Comparison of ENCODE assay signal across 10 cellular contexts in genomic region chr6:90425161-90425641, GRCh38.
DNase-seq lines count a peak whose midpoint lies in the region; ATAC-seq lines count a peak whose summit lies in the region.
"Had no signal": no experiment of that assay in that cellular context is flagged by ENCODE, and none has a peak within 500 bp of the region (broad histone marks: within the 10 kb centered on the region; RNA-seq: fewer than 3 reads in every experiment).

No MANE protein-coding gene starts in this region.

- ATAC-seq in GM18498 (IDR thresholded peaks at IDR 0.05; ENCODE audit: unreplicated experiment) (peak; percentile 98), GM21360 (IDR thresholded peaks at IDR 0.05; ENCODE audit: unreplicated experiment) (peak; percentile 97), HG03175 (IDR thresholded peaks at IDR 0.05; ENCODE audit: unreplicated experiment) (peak; percentile 96)

- no peak for DNase-seq in activated naive CD8-positive, alpha-beta T cell treated with anti-CD3 and anti-CD28 coated beads for 36 hours
- DNase-seq in NCI-H69 (lab: John Stamatoyannopoulos, UW) = no peak
- no peak for DNase-seq in HT-29 (ENCODE audit: low spot score)
- DNase-seq in middle frontal gyrus (ENCODE audit: extremely low spot score, low spot score) = no peak
- DNase-seq in NCI-H2081 treated with DMSO at 0.1 percent for 48 hours (lab: John Stamatoyannopoulos, UW) = no peak
- DNase-seq: left ventricle myocardium inferior, NCI-H1092 treated with DMSO at 0.1 percent for 48 hours had no signal

- H3K27ac Mint-ChIP-seq in activated naive CD8-positive, alpha-beta T cell treated with anti-CD3 and anti-CD28 coated beads for 36 hours = peak overlapping the region; percentile 94

- peak overlapping the region; percentile 38 for H3K4me3 Mint-ChIP-seq in activated naive CD8-positive, alpha-beta T cell treated with anti-CD3 and anti-CD28 coated beads for 36 hours

- H3K27me3 Mint-ChIP-seq in activated naive CD8-positive, alpha-beta T cell treated with anti-CD3 and anti-CD28 coated beads for 36 hours = no peaks in the 10 kb centered on the region

- peaks cover 17% of the 10 kb centered on the region for H3K4me1 Mint-ChIP-seq in activated naive CD8-positive, alpha-beta T cell treated with anti-CD3 and anti-CD28 coated beads for 36 hours

- peaks cover 22% of the 10 kb centered on the region for H3K9me3 Mint-ChIP-seq in activated naive CD8-positive, alpha-beta T cell treated with anti-CD3 and anti-CD28 coated beads for 36 hours

- H3K36me3 Mint-ChIP-seq in activated naive CD8-positive, alpha-beta T cell treated with anti-CD3 and anti-CD28 coated beads for 36 hours = peaks cover 11% of the 10 kb centered on the region
